Comparison of ENCODE assay signal across 17 cellular contexts in genomic region chr3:194757629-194758028, GRCh38.
DNase-seq lines count a peak whose midpoint lies in the region; ATAC-seq and TF ChIP-seq lines count a peak whose summit lies in the region.
"Had no signal": no experiment of that assay in that cellular context is flagged by ENCODE, and none has a peak within 500 bp of the region (broad histone marks: within the 10 kb centered on the region; RNA-seq: fewer than 3 reads in every experiment).

No MANE protein-coding gene starts in this region.

- DNase-seq in AG10803 (ENCODE audit: low read depth) = peak; percentile 15
- DNase-seq in SK-N-SH = peak; percentile 44
- peak; percentile 35 for DNase-seq in cardiac septum (ENCODE audit: low spot score)
- DNase-seq in putamen (ENCODE audit: low spot score) = peak; percentile 58
- no peak for DNase-seq in NCI-H2081 (lab: John Stamatoyannopoulos, UW)
- DNase-seq in activated naive CD4-positive, alpha-beta T cell treated with anti-CD3 and anti-CD28 coated beads, Interleukin-2, amount 10 ng/mL, durations not matched to agents 7 days and 5 days = no peak
- no peak for DNase-seq in NCI-H526 treated with DMSO at 0.1 percent for 48 hours (lab: John Stamatoyannopoulos, UW)
- DNase-seq: activated CD4-positive, alpha-beta T cell treated with anti-CD3 and anti-CD28 coated beads, Interleukin-2, amount 10 ng/mL, durations not matched to agents 7 days and 5 days; activated T-cell treated with anti-CD3 and anti-CD28 coated beads for 4 hours; Caco-2; HCEC 1CT; immature natural killer cell had no signal

- H3K79me2 ChIP-seq in SK-N-SH (ENCODE audit: insufficient read depth) = no peaks in the 10 kb centered on the region

- CTCF ChIA-PET in SK-N-SH (lab: Yijun Ruan, JAX) = interaction anchor here (0.9 to 2.1 kb wide), 9 partner anchors 10 to 349 kb away, joined by 3 to 10 read pairs (median 4); partner anchors contain the start of gene LSG1
- CTCF ChIA-PET in activated naive CD4-positive, alpha-beta T cell treated with anti-CD3 and anti-CD28 coated beads, Interleukin-2, amount 10 ng/mL, durations not matched to agents 7 days and 5 days (lab: Charles Lee) = interaction anchor here (0.6 to 1.0 kb wide), 2 partner anchors 86 to 423 kb away, joined by 3 read pairs; no protein-coding TSS in a partner anchor

- H3K27me3 ChIP-seq in SK-N-SH (ENCODE audit: insufficient read depth) = peaks cover 10% of the 10 kb centered on the region; the same call in 1 of the 2 replicates
- H3K27me3 ChIP-seq: SJCRH30 had no signal

- no peaks in the 10 kb centered on the region for H4K20me1 ChIP-seq in SK-N-SH (ENCODE audit: insufficient read depth)

- no peak for TF ChIP-seq CTCF in AG10803 (conservative IDR thresholded peaks at IDR 0.05; ENCODE audit: low read length)
- TF ChIP-seq CTCF in SK-N-SH (IDR thresholded peaks at IDR 0.05) = no peak

- no peaks in the 10 kb centered on the region for H3K36me3 Mint-ChIP-seq in activated naive CD4-positive, alpha-beta T cell treated with anti-CD3 and anti-CD28 coated beads, Interleukin-2, amount 10 ng/mL, durations not matched to agents 7 days and 5 days
- H3K36me3 Mint-ChIP-seq: activated naive CD4-positive, alpha-beta T cell treated with anti-CD3 and anti-CD28 coated beads, Interleukin-2, amount 50 U/mL, for 24 hours; immature natural killer cell; stimulated activated effector memory CD8-positive, alpha-beta T cell treated with anti-CD3 and anti-CD28 coated beads, Interleukin-12 subunit alpha, Interleukin-12 subunit beta, amount 100 ng/mL, for 72 hours had no signal

- no peak for TF ChIP-seq RAD21 in SK-N-SH (IDR thresholded peaks at IDR 0.05; ENCODE audit: low read length)

- peaks cover 20% of the 10 kb centered on the region for H3K27me3 Mint-ChIP-seq in activated naive CD4-positive, alpha-beta T cell treated with anti-CD3 and anti-CD28 coated beads, Interleukin-2, amount 10 ng/mL, durations not matched to agents 7 days and 5 days

- H3K4me1 ChIP-seq in SK-N-SH (ENCODE audit: control insufficient read depth in 1 of 2, insufficient read depth in 2 of 2, low read depth in 1 of 2, low read length in 1 of 2) = peaks cover 0 to 37% of the 10 kb centered on the region in 2 experiments; a peak in 2 of 4 replicates
- H3K4me1 ChIP-seq: Caco-2, SJCRH30 had no signal

- H3K36me3 ChIP-seq in SK-N-SH (replicated peaks in 1 of 2; ENCODE audit: control insufficient read depth in 1 of 2, insufficient read depth in 2 of 2, low read length in 1 of 2) = no peaks in the 10 kb centered on the region
- H3K36me3 ChIP-seq: SJCRH30 had no signal

- H3K4me3 ChIP-seq in AG10803 (ENCODE audit: low read length) = no peak overlapping the region
- no peak overlapping the region for H3K4me3 ChIP-seq in SK-N-SH (ENCODE audit: low read depth in 2 of 2, low read length in 1 of 2)
- H3K4me3 ChIP-seq: SJCRH30, smooth muscle cell had no signal

- H3K9me3 ChIP-seq in SK-N-SH = no peaks in the 10 kb centered on the region
- H3K9me3 ChIP-seq: Caco-2, SJCRH30 had no signal

- H3K9me2 ChIP-seq in SK-N-SH = no peaks in the 10 kb centered on the region

- WGBS in SK-N-SH (ENCODE audit: low lambda C conversion rate) = 14% methylated on average over 2 of the region's 2 CpGs

- no peak overlapping the region for H3K4me3 Mint-ChIP-seq in activated naive CD4-positive, alpha-beta T cell treated with anti-CD3 and anti-CD28 coated beads, Interleukin-2, amount 10 ng/mL, durations not matched to agents 7 days and 5 days
- H3K4me3 Mint-ChIP-seq: activated CD4-positive, alpha-beta T cell treated with anti-CD3 and anti-CD28 coated beads, Interleukin-2, amount 10 ng/mL, durations not matched to agents 7 days and 5 days; activated naive CD4-positive, alpha-beta T cell treated with anti-CD3 and anti-CD28 coated beads, Interleukin-2, amount 50 U/mL, for 24 hours; immature natural killer cell; stimulated activated effector memory CD8-positive, alpha-beta T cell treated with anti-CD3 and anti-CD28 coated beads, Interleukin-12 subunit alpha, Interleukin-12 subunit beta, amount 100 ng/mL, for 72 hours had no signal

- H3K4me2 ChIP-seq in SK-N-SH = no peak overlapping the region
- H3K4me2 ChIP-seq: smooth muscle cell had no signal

- H3K9ac ChIP-seq in SK-N-SH = no peak overlapping the region

- H3K9me3 Mint-ChIP-seq in activated naive CD4-positive, alpha-beta T cell treated with anti-CD3 and anti-CD28 coated beads, Interleukin-2, amount 10 ng/mL, durations not matched to agents 7 days and 5 days = no peaks in the 10 kb centered on the region
- H3K9me3 Mint-ChIP-seq: activated CD4-positive, alpha-beta T cell treated with anti-CD3 and anti-CD28 coated beads, Interleukin-2, amount 10 ng/mL, durations not matched to agents 7 days and 5 days; activated naive CD4-positive, alpha-beta T cell treated with anti-CD3 and anti-CD28 coated beads, Interleukin-2, amount 50 U/mL, for 24 hours; immature natural killer cell; stimulated activated effector memory CD8-positive, alpha-beta T cell treated with anti-CD3 and anti-CD28 coated beads, Interleukin-12 subunit alpha, Interleukin-12 subunit beta, amount 100 ng/mL, for 72 hours had no signal

- no peaks in the 10 kb centered on the region for H3F3A ChIP-seq in SK-N-SH (replicated peaks; ENCODE audit: insufficient read depth)

- POLR2A ChIA-PET in SK-N-SH (lab: Yijun Ruan, JAX) = interaction anchor here (0.9 to 1.5 kb wide), 2 partner anchors 11 kb away, joined by 3 to 5 read pairs; no protein-coding TSS in a partner anchor

- H3K27ac Mint-ChIP-seq in activated naive CD4-positive, alpha-beta T cell treated with anti-CD3 and anti-CD28 coated beads, Interleukin-2, amount 10 ng/mL, durations not matched to agents 7 days and 5 days = no peak overlapping the region
- H3K27ac Mint-ChIP-seq: activated CD4-positive, alpha-beta T cell treated with anti-CD3 and anti-CD28 coated beads, Interleukin-2, amount 10 ng/mL, durations not matched to agents 7 days and 5 days; activated naive CD4-positive, alpha-beta T cell treated with anti-CD3 and anti-CD28 coated beads, Interleukin-2, amount 50 U/mL, for 24 hours; immature natural killer cell; stimulated activated effector memory CD8-positive, alpha-beta T cell treated with anti-CD3 and anti-CD28 coated beads, Interleukin-12 subunit alpha, Interleukin-12 subunit beta, amount 100 ng/mL, for 72 hours had no signal

- H2AFZ ChIP-seq in SK-N-SH (ENCODE audit: low read depth) = no peak overlapping the region

- H3K27ac ChIP-seq in SK-N-SH (ENCODE audit: low read depth in 2 of 2, low read length in 1 of 2) = peak overlapping the region in 1 of 2 experiments; percentile 68; a peak in 2 of 4 replicates
- H3K27ac ChIP-seq: SJCRH30 had no signal

- TF ChIP-seq EP300 in SK-N-SH (IDR thresholded peaks at IDR 0.05; ENCODE audit: borderline replicate concordance in 1 of 2, low read depth in 1 of 2, low read length in 1 of 2) = 0 out of 4 replicates have a peak, but pooled peaks of 1 of the 2 experiments have one; percentile 10

- no peak for ATAC-seq in GM21447 (IDR thresholded peaks at IDR 0.05; ENCODE audit: unreplicated experiment)

- no peaks in the 10 kb centered on the region for H3K4me1 Mint-ChIP-seq in activated naive CD4-positive, alpha-beta T cell treated with anti-CD3 and anti-CD28 coated beads, Interleukin-2, amount 10 ng/mL, durations not matched to agents 7 days and 5 days
- H3K4me1 Mint-ChIP-seq: activated CD4-positive, alpha-beta T cell treated with anti-CD3 and anti-CD28 coated beads, Interleukin-2, amount 10 ng/mL, durations not matched to agents 7 days and 5 days; activated naive CD4-positive, alpha-beta T cell treated with anti-CD3 and anti-CD28 coated beads, Interleukin-2, amount 50 U/mL, for 24 hours; immature natural killer cell; stimulated activated effector memory CD8-positive, alpha-beta T cell treated with anti-CD3 and anti-CD28 coated beads, Interleukin-12 subunit alpha, Interleukin-12 subunit beta, amount 100 ng/mL, for 72 hours had no signal

- intact Hi-C loops in cardiac septum (cut with DNase I) = no loop called here

TF ChIP-seq in SK-N-SH, 30 proteins besides CTCF, POLR2A, EP300 and RAD21 (continues in another document):
- no peak for TF ChIP-seq PBX3 (IDR thresholded peaks at IDR 0.05)
- TF ChIP-seq TCF12 (IDR thresholded peaks at IDR 0.05) = no peak
- TF ChIP-seq GABPA (IDR thresholded peaks at IDR 0.05; ENCODE audit: low read depth) = no peak
- no peak for TF ChIP-seq MXI1 (IDR thresholded peaks at IDR 0.05; ENCODE audit: low read depth, low read length)
- TF ChIP-seq RCOR1 (IDR thresholded peaks at IDR 0.05; ENCODE audit: low read length) = no peak
- no peak for TF ChIP-seq EZH2phosphoT487 (IDR thresholded peaks at IDR 0.05; ENCODE audit: borderline replicate concordance, low read depth)
- no peak for TF ChIP-seq JUND (IDR thresholded peaks at IDR 0.05)
- no peak for TF ChIP-seq CHD2 (IDR thresholded peaks at IDR 0.05; ENCODE audit: low read length, partially characterized antibody)

Comparison
In these comparisons a context has a peak if more than half of its experiments do, and no peak if none do; other contexts are left out.
1. DNase-seq: peak in AG10803 (single experiment), SK-N-SH (single experiment), cardiac septum (single experiment) and putamen (single experiment); none in NCI-H2081 (0 of 2), activated naive CD4-positive, alpha-beta T cell treated with anti-CD3 and anti-CD28 coated beads, Interleukin-2, amount 10 ng/mL, durations not matched to agents 7 days and 5 days (single experiment) and NCI-H526 treated with DMSO at 0.1 percent for 48 hours (single experiment).